In genomic region chr1:86991549-86992186, GRCh38 we compare ENCODE assay signal across 1 cellular context.
TF ChIP-seq lines count a peak whose summit lies in the region.

No MANE protein-coding gene starts in this region.

TF ChIP-seq in K562, 482 proteins besides CTCF, POLR2A, EP300 and RAD21 (continued from another document):
- TF ChIP-seq ZBTB43 (CRISPR knock-in tag; IDR thresholded peaks at IDR 0.05) (no peak), IRF2 (CRISPR knock-in tag; IDR thresholded peaks at IDR 0.05) (no peak), NRF1 (conservative IDR thresholded peaks at IDR 0.05 in 1 of 2, IDR thresholded peaks at IDR 0.05 in 1 of 2) (no peak), ETV6 (IDR thresholded peaks at IDR 0.05; ENCODE audit: borderline replicate concordance in 1 of 2, low read depth in 2 of 2, low read length in 1 of 2) (no peak), ETV6 (CRISPR knock-in tag; IDR thresholded peaks at IDR 0.05; ENCODE audit: borderline replicate concordance) (no peak), CXXC5 (CRISPR knock-in tag; IDR thresholded peaks at IDR 0.05) (0 out of 2 replicates have a peak, but pooled peaks have one; percentile 28), POLR2AphosphoS5 (IDR thresholded peaks at IDR 0.05; ENCODE audit: control insufficient read depth, insufficient read depth, low read depth, low read length) (no peak), DPF2 (IDR thresholded peaks at IDR 0.05) (peak; percentile 86), TCF3 (CRISPR knock-in tag; IDR thresholded peaks at IDR 0.05) (peak; percentile 65), EP400 (IDR thresholded peaks at IDR 0.05) (peak; percentile 29; the same call in 1 of the 2 replicates), KDM1A (IDR thresholded peaks at IDR 0.05) (peak; percentile 70 to 83), TCF7 (IDR thresholded peaks at IDR 0.05; ENCODE audit: borderline replicate concordance) (no peak), ESRRA (IDR thresholded peaks at IDR 0.05; ENCODE audit: borderline replicate concordance, low read depth) (no peak), ZNF592 (IDR thresholded peaks at IDR 0.05) (peak; percentile 60), E2F1 (CRISPR knock-in tag; IDR thresholded peaks at IDR 0.05) (no peak), ADNP (tag; IDR thresholded peaks at IDR 0.05) (peak; percentile 84), KDM4B (IDR thresholded peaks at IDR 0.05; ENCODE audit: borderline replicate concordance in 2 of 2, low read depth in 1 of 2) (no peak), KAT2B (IDR thresholded peaks at IDR 0.05; ENCODE audit: low read depth, low read length) (no peak), USF2 (CRISPR knock-in tag; IDR thresholded peaks at IDR 0.05) (no peak), CBX1 (IDR thresholded peaks at IDR 0.05; ENCODE audit: low read depth) (no peak), CBFA2T3 (IDR thresholded peaks at IDR 0.05) (peak; percentile 85), FOXK1 (CRISPR knock-in tag; IDR thresholded peaks at IDR 0.05; ENCODE audit: borderline replicate concordance) (no peak), ZHX1 (conservative IDR thresholded peaks at IDR 0.05; ENCODE audit: low read length) (no peak), BHLHE40 (IDR thresholded peaks at IDR 0.05; ENCODE audit: low read length) (no peak), DACH1 (IDR thresholded peaks at IDR 0.05; ENCODE audit: partially characterized antibody) (peak; percentile 72), THRAP3 (IDR thresholded peaks at IDR 0.05; ENCODE audit: borderline replicate concordance) (no peak)
